ENCODE assay signal across 1 cellular context in the genomic region with DNA sequence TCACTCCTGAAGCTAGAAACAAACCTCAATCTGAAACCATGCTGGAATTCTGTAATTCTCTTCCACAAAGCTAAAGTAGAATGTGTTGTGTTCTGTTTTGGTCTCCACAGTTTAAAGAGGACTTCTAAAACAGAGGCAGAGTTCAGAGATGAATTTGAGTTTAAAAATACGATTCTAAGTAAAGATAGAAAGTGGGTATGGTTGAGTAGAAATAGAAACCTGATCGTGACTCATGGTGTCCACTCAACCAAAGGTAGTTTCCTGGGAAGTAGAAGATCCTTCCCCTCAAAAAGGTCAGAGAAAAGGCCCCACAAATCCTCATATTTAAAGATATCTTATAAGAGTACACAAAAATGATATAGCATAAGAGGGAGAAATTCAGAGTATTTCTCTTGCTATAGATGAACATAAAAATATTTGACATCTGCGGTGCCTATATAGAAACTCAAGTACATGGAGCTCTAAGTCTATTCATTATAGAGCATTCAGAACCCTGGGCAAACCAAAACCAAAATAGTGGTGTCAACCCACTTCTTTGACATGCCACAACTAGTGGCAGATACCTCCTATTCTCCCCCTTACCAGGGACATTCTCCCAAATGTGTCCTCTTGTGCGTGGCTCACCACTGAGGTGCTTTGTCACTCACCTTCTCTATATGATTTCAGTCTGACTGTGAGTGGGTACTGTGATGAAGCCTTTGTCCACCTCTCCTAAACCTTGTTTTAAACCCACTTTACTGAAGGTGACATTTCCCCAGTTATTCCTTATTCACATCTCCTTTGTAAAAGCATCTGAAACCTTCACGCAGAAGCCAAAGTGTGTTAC.
TF ChIP-seq lines count a peak whose summit lies in the region.

No MANE protein-coding gene starts in this region.

TF ChIP-seq in IMR-90, 13 proteins besides CTCF, POLR2A, EP300 and RAD21:
- no peak for TF ChIP-seq SMC3 (IDR thresholded peaks at IDR 0.05; ENCODE audit: low read depth, low read length)
- no peak for TF ChIP-seq CHD1 (IDR thresholded peaks at IDR 0.05; ENCODE audit: low read depth, low read length)
- TF ChIP-seq BHLHE40 (IDR thresholded peaks at IDR 0.05; ENCODE audit: low read depth, low read length) = no peak
- TF ChIP-seq, protein P1, sequence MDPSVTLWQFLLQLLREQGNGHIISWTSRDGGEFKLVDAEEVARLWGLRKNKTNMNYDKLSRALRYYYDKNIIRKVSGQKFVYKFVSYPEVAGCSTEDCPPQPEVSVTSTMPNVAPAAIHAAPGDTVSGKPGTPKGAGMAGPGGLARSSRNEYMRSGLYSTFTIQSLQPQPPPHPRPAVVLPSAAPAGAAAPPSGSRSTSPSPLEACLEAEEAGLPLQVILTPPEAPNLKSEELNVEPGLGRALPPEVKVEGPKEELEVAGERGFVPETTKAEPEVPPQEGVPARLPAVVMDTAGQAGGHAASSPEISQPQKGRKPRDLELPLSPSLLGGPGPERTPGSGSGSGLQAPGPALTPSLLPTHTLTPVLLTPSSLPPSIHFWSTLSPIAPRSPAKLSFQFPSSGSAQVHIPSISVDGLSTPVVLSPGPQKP (IDR thresholded peaks at IDR 0.05; ENCODE audit: borderline replicate concordance, low read depth, low read length) = no peak
- no peak for TF ChIP-seq RFX5 (IDR thresholded peaks at IDR 0.05; ENCODE audit: low read depth, low read length)
- no peak for TF ChIP-seq MAZ (IDR thresholded peaks at IDR 0.05; ENCODE audit: borderline replicate concordance, low read depth, low read length)
- no peak for TF ChIP-seq MXI1 (IDR thresholded peaks at IDR 0.05; ENCODE audit: borderline replicate concordance, low read depth, low read length)
- TF ChIP-seq, protein P2, sequence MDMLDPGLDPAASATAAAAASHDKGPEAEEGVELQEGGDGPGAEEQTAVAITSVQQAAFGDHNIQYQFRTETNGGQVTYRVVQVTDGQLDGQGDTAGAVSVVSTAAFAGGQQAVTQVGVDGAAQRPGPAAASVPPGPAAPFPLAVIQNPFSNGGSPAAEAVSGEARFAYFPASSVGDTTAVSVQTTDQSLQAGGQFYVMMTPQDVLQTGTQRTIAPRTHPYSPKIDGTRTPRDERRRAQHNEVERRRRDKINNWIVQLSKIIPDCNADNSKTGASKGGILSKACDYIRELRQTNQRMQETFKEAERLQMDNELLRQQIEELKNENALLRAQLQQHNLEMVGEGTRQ (IDR thresholded peaks at IDR 0.05; ENCODE audit: low read depth, low read length) = no peak
- TF ChIP-seq CEBPB (IDR thresholded peaks at IDR 0.05; ENCODE audit: low read depth, low read length) = no peak
- no peak for TF ChIP-seq NFE2L2 (IDR thresholded peaks at IDR 0.05; ENCODE audit: low read depth, low read length)
- TF ChIP-seq RCOR1 (IDR thresholded peaks at IDR 0.05; ENCODE audit: insufficient replicate concordance, low read length) = no peak
- no peak for TF ChIP-seq FOS (IDR thresholded peaks at IDR 0.05; ENCODE audit: low read depth, low read length)
- TF ChIP-seq MAFK (IDR thresholded peaks at IDR 0.05; ENCODE audit: low read depth, low read length) = no peak
